ENCODE assay signal across 22 cellular contexts in the genomic region with DNA sequence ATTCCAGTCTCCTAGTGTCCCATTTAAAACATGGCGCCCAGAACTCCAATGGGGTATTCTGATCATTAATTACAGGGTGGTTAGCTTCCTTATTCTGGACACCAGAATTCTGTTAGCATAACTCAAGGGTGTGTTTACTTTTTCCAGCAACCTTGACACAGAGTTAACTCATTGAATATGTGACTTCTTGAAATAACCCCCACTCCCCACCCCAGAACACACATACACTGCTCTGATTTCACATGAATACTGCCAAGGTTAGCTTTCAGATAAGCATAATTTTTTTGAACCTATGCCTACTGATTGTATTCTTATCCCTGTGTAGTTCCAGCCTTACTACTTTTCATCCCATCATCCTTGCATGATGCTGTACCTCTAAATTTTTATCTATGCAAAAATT.
DNase-seq lines count a peak whose midpoint lies in the region; ATAC-seq, FAIRE-seq and TF ChIP-seq lines count a peak whose summit lies in the region.
"Had no signal": no experiment of that assay in that cellular context is flagged by ENCODE, and none has a peak within 500 bp of the region (broad histone marks: within the 10 kb centered on the region; RNA-seq: fewer than 3 reads in every experiment).

No MANE protein-coding gene starts in this region.

- peaks cover 2 to 22% of the 10 kb centered on the region in 2 donors for H3K36me3 Mint-ChIP-seq in activated T-cell treated with anti-CD3 and anti-CD28 coated beads, Interleukin-2, amount 50 U/mL, for 72 hours (ENCODE audit: insufficient read depth in 2 of 2)
- no peaks in the 10 kb centered on the region for H3K36me3 Mint-ChIP-seq in natural killer cell
- peaks cover 11% of the 10 kb centered on the region for H3K36me3 Mint-ChIP-seq in natural killer cell treated with Interleukin-12 subunit alpha and Interleukin-12 subunit beta and Interleukin-15 and Interleukin-18, amount 100 ng/mL, for 72 hours

- intact Hi-C loops in natural killer cell (cut with micrococcal nuclease) (no loop called here), body of pancreas (cut with DNase I) (no loop called here)

- TF ChIP-seq CTCF in natural killer cell (IDR thresholded peaks at IDR 0.05) (no peak), body of pancreas (IDR thresholded peaks at IDR 0.05) (no peak)

- no peak for ATAC-seq in activated T-cell treated with anti-CD3 and anti-CD28 coated beads, Interleukin-2, amount 50 U/mL, for 72 hours (replicated peaks in 1 of 2)
- no peak for ATAC-seq in natural killer cell
- no peak for ATAC-seq in natural killer cell treated with Interleukin-12 subunit alpha and Interleukin-12 subunit beta and Interleukin-15 and Interleukin-18, amount 100 ng/mL, for 72 hours
- peak; percentile 38 for ATAC-seq in body of pancreas
- ATAC-seq: A549 had no signal

- no peaks in the 10 kb centered on the region for H3K27me3 Mint-ChIP-seq in activated T-cell treated with anti-CD3 and anti-CD28 coated beads, Interleukin-2, amount 50 U/mL, for 72 hours (ENCODE audit: low read depth)
- no peaks in the 10 kb centered on the region for H3K27me3 Mint-ChIP-seq in natural killer cell (ENCODE audit: low read depth in 2 of 2)
- no peaks in the 10 kb centered on the region for H3K27me3 Mint-ChIP-seq in natural killer cell treated with Interleukin-12 subunit alpha and Interleukin-12 subunit beta and Interleukin-15 and Interleukin-18, amount 100 ng/mL, for 72 hours
- H3K27me3 Mint-ChIP-seq: CD4-positive, alpha-beta memory T cell had no signal

- H3K4me3 ChIP-seq in body of pancreas: no peak overlapping the region
- H3K4me3 ChIP-seq: A549, HAP-1 had no signal

- H3K36me3 ChIP-seq in body of pancreas (replicated peaks in 1 of 2; ENCODE audit: insufficient read depth in 1 of 2, low read depth in 2 of 2): peaks cover 0 to 4% of the 10 kb centered on the region in 2 donors

- no peak for DNase-seq in activated T-cell treated with anti-CD3 and anti-CD28 coated beads, Interleukin-2, amount 50 U/mL, for 72 hours
- DNase-seq in activated T-cell treated with anti-CD3 and anti-CD28 coated beads, Interleukin-2, amount 50 U/mL, for 48 hours: no peak
- DNase-seq in natural killer cell: no peak
- DNase-seq in natural killer cell treated with Interleukin-12 subunit alpha and Interleukin-12 subunit beta and Interleukin-15 and Interleukin-18, amount 100 ng/mL, for 72 hours (ENCODE audit: low spot score): no peak
- DNase-seq in GM19239 (ENCODE audit: insufficient read length, low spot score): no peak
- no peak for DNase-seq in body of pancreas
- DNase-seq in occipital lobe (lab: John Stamatoyannopoulos, UW): no peak
- DNase-seq in SIG-M5 (lab: John Stamatoyannopoulos, UW): no peak
- DNase-seq: 8988T; ACHN; AML-193; C1 segment of cervical spinal cord; Caco-2; CD4-positive, alpha-beta memory T cell; DMS153; DND-41; GOT3; HFFc6 had no signal

- H3K4me1 ChIP-seq in body of pancreas: peaks cover 14% of the 10 kb centered on the region
- H3K4me1 ChIP-seq: A549, Caco-2 had no signal

- H3K9me3 Mint-ChIP-seq in activated T-cell treated with anti-CD3 and anti-CD28 coated beads, Interleukin-2, amount 50 U/mL, for 72 hours: no peaks in the 10 kb centered on the region
- H3K9me3 Mint-ChIP-seq in natural killer cell: no peaks in the 10 kb centered on the region
- no peaks in the 10 kb centered on the region for H3K9me3 Mint-ChIP-seq in natural killer cell treated with Interleukin-12 subunit alpha and Interleukin-12 subunit beta and Interleukin-15 and Interleukin-18, amount 100 ng/mL, for 72 hours
- H3K9me3 Mint-ChIP-seq: CD4-positive, alpha-beta memory T cell; HFFc6 had no signal

- no peak overlapping the region for H3K27ac ChIP-seq in body of pancreas
- H3K27ac ChIP-seq: A549 had no signal

- 88 to 89% methylated on average over 1 of the region's 1 CpG for WGBS in body of pancreas, 2 donors

- FAIRE-seq in GM19239 (lab: Jason Lieb, UNC): peak; percentile 21
- FAIRE-seq: A549, G401.6, H54 had no signal

- H3K9me3 ChIP-seq in body of pancreas: no peaks in the 10 kb centered on the region
- H3K9me3 ChIP-seq: A549, Caco-2, HAP-1 had no signal

- peaks cover 7% of the 10 kb centered on the region for H3K4me1 Mint-ChIP-seq in activated T-cell treated with anti-CD3 and anti-CD28 coated beads, Interleukin-2, amount 50 U/mL, for 72 hours (ENCODE audit: low read depth)
- H3K4me1 Mint-ChIP-seq in natural killer cell: peaks cover 57 to 59% of the 10 kb centered on the region in 2 donors
- H3K4me1 Mint-ChIP-seq in natural killer cell treated with Interleukin-12 subunit alpha and Interleukin-12 subunit beta and Interleukin-15 and Interleukin-18, amount 100 ng/mL, for 72 hours (ENCODE audit: low read depth in 2 of 2): peaks cover 26 to 30% of the 10 kb centered on the region in 2 donors

- TF ChIP-seq POLR2A in body of pancreas (IDR thresholded peaks at IDR 0.05): no peak

- no peaks in the 10 kb centered on the region for H3K27me3 ChIP-seq in body of pancreas

- no peak overlapping the region for H3K4me3 Mint-ChIP-seq in activated T-cell treated with anti-CD3 and anti-CD28 coated beads, Interleukin-2, amount 50 U/mL, for 72 hours
- H3K4me3 Mint-ChIP-seq in natural killer cell: no peak overlapping the region
- H3K4me3 Mint-ChIP-seq in natural killer cell treated with Interleukin-12 subunit alpha and Interleukin-12 subunit beta and Interleukin-15 and Interleukin-18, amount 100 ng/mL, for 72 hours: no peak overlapping the region
- H3K4me3 Mint-ChIP-seq: CD4-positive, alpha-beta memory T cell; HFFc6 had no signal

- H3K27ac Mint-ChIP-seq in activated T-cell treated with anti-CD3 and anti-CD28 coated beads, Interleukin-2, amount 50 U/mL, for 72 hours: peak overlapping the region; percentile 63
- H3K27ac Mint-ChIP-seq in natural killer cell: peak overlapping the region; percentile 24 to 71
- no peak overlapping the region for H3K27ac Mint-ChIP-seq in natural killer cell treated with Interleukin-12 subunit alpha and Interleukin-12 subunit beta and Interleukin-15 and Interleukin-18, amount 100 ng/mL, for 72 hours
- H3K27ac Mint-ChIP-seq: HFFc6 had no signal

Comparison
In these comparisons a context has a peak if more than half of its experiments do, and no peak if none do; other contexts are left out.
1. H3K27ac Mint-ChIP-seq: peak in activated T-cell treated with anti-CD3 and anti-CD28 coated beads, Interleukin-2, amount 50 U/mL, for 72 hours (single experiment) and natural killer cell (2 of 2); none in natural killer cell treated with Interleukin-12 subunit alpha and Interleukin-12 subunit beta and Interleukin-15 and Interleukin-18, amount 100 ng/mL, for 72 hours (0 of 2).